13 cellular contexts compared by ENCODE assay signal in the genomic region with DNA sequence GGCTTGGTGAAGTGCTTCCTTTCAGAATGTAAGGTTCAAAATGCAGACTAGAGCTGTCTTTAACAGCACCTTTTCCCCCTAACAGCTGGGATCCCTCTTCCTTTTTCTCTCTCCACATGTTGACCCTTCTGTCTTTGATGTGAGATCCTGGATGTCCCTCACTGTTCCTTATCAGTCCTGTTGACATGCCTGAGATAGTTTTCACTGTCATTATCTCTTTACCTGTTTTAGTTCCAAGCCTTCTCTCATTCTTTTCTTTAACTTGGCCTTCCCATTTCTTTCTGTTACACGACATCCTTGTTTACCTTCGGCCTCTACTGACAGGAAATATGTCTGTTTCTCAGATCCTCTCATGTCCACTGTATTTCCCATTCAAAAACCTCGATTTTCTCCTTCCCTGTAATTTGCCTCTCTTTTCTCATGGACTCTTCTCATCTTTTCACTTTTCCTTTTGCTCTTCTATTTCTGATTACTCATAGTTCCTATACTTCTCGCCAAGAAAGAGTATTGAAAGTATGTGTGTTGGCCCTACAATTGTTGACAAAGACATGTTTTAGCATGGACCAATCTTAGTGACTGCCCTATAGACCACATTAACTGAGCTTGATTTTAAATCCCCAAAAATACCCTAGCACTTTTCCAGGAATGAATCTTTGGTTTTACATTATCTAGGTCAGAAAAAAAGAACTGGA. TPM values are rescaled to one million over a fixed set of nuclear protein-coding genes. Genes with fewer than 3 reads are reported as not detected.
DNase-seq lines count a peak whose midpoint lies in the region; ATAC-seq lines count a peak whose summit lies in the region.
"Had no signal": no experiment of that assay in that cellular context is flagged by ENCODE, and none has a peak within 500 bp of the region (broad histone marks: within the 10 kb centered on the region; RNA-seq: fewer than 3 reads in every experiment).

No MANE protein-coding gene starts in this region.

- H3K9me3 ChIP-seq in iPS-20b (ENCODE audit: insufficient read depth, low read depth, low read length): no peaks in the 10 kb centered on the region
- H3K9me3 ChIP-seq: heart left ventricle had no signal

- no peak for DNase-seq in activated naive CD4-positive, alpha-beta T cell treated with anti-CD3 and anti-CD28 coated beads, Interleukin-2, amount 10 ng/mL, durations not matched to agents 7 days and 5 days
- no peak for DNase-seq in activated naive CD4-positive, alpha-beta T cell (lab: John Stamatoyannopoulos, UW)
- no peak for DNase-seq in activated naive CD8-positive, alpha-beta T cell treated with anti-CD3 and anti-CD28 coated beads, Interleukin-2, amount 10 ng/mL, durations not matched to agents 7 days and 5 days
- DNase-seq in stimulated activated effector memory CD8-positive, alpha-beta T cell treated with anti-CD3 and anti-CD28 coated beads, Interleukin-12 subunit alpha, Interleukin-12 subunit beta, amount 100 ng/mL, for 72 hours (ENCODE audit: low spot score in 2 of 2): no peak
- no peak for DNase-seq in KBM-7
- no peak for DNase-seq in AG08396 (ENCODE audit: low spot score)
- DNase-seq in NCI-H1092 treated with DMSO at 0.1 percent for 48 hours (lab: John Stamatoyannopoulos, UW): no peak
- DNase-seq: heart left ventricle; NCI-H1930; NK-92 treated with Interleukin-12 subunit alpha and Interleukin-12 subunit beta, amount 100 ng/mL, for 24 hours had no signal

- H3K4me1 ChIP-seq in iPS-20b (ENCODE audit: insufficient read depth, low read length): peaks cover 5% of the 10 kb centered on the region

- in situ Hi-C loops in KBM-7 (cut with MboI; ENCODE audit: low pct_unique_long_range_greater_than_20kb, low sequenced_read_pairs): no loop called here

- H3K27me3 Mint-ChIP-seq in activated naive CD4-positive, alpha-beta T cell treated with anti-CD3 and anti-CD28 coated beads, Interleukin-2, amount 10 ng/mL, durations not matched to agents 7 days and 5 days: peaks cover 61% of the 10 kb centered on the region
- H3K27me3 Mint-ChIP-seq in activated naive CD8-positive, alpha-beta T cell treated with anti-CD3 and anti-CD28 coated beads, Interleukin-2, amount 10 ng/mL, durations not matched to agents 7 days and 5 days: peaks cover 46% of the 10 kb centered on the region

- no peaks in the 10 kb centered on the region for H3K36me3 Mint-ChIP-seq in activated naive CD4-positive, alpha-beta T cell treated with anti-CD3 and anti-CD28 coated beads, Interleukin-2, amount 10 ng/mL, durations not matched to agents 7 days and 5 days
- H3K36me3 Mint-ChIP-seq in activated naive CD8-positive, alpha-beta T cell treated with anti-CD3 and anti-CD28 coated beads, Interleukin-2, amount 10 ng/mL, durations not matched to agents 7 days and 5 days: no peaks in the 10 kb centered on the region
- H3K36me3 Mint-ChIP-seq in stimulated activated effector memory CD8-positive, alpha-beta T cell treated with anti-CD3 and anti-CD28 coated beads, Interleukin-12 subunit alpha, Interleukin-12 subunit beta, amount 100 ng/mL, for 72 hours: no peaks in the 10 kb centered on the region

- H3K4me3 ChIP-seq in iPS-20b (ENCODE audit: low read length): peak overlapping the region; percentile 67

- H3K27ac ChIP-seq in iPS-20b (ENCODE audit: low read length): no peak overlapping the region
- H3K27ac ChIP-seq: heart left ventricle had no signal

- peaks cover 12% of the 10 kb centered on the region for H3K4me1 Mint-ChIP-seq in activated naive CD4-positive, alpha-beta T cell treated with anti-CD3 and anti-CD28 coated beads, Interleukin-2, amount 10 ng/mL, durations not matched to agents 7 days and 5 days
- peaks cover 9% of the 10 kb centered on the region for H3K4me1 Mint-ChIP-seq in activated naive CD8-positive, alpha-beta T cell treated with anti-CD3 and anti-CD28 coated beads, Interleukin-2, amount 10 ng/mL, durations not matched to agents 7 days and 5 days
- H3K4me1 Mint-ChIP-seq in stimulated activated effector memory CD8-positive, alpha-beta T cell treated with anti-CD3 and anti-CD28 coated beads, Interleukin-12 subunit alpha, Interleukin-12 subunit beta, amount 100 ng/mL, for 72 hours: peaks cover 9% of the 10 kb centered on the region

- POLR2A ChIA-PET in activated naive CD8-positive, alpha-beta T cell treated with anti-CD3 and anti-CD28 coated beads, Interleukin-2, amount 10 ng/mL, durations not matched to agents 7 days and 5 days (lab: Charles Lee): no interaction called here

- peaks cover 72% of the 10 kb centered on the region for H3K27me3 ChIP-seq in iPS-20b (ENCODE audit: insufficient read depth, low read length)

- no peak for ATAC-seq in activated naive CD8-positive, alpha-beta T cell treated with anti-CD3 and anti-CD28 coated beads, Interleukin-2, amount 10 ng/mL, durations not matched to agents 7 days and 5 days (ENCODE audit: low read depth)
- ATAC-seq in stimulated activated effector memory CD8-positive, alpha-beta T cell treated with anti-CD3 and anti-CD28 coated beads, Interleukin-12 subunit alpha, Interleukin-12 subunit beta, amount 100 ng/mL, for 72 hours: no peak
- ATAC-seq: heart left ventricle had no signal

- CTCF ChIA-PET in activated naive CD4-positive, alpha-beta T cell treated with anti-CD3 and anti-CD28 coated beads, Interleukin-2, amount 10 ng/mL, durations not matched to agents 7 days and 5 days (lab: Charles Lee): no interaction called here

- no peaks in the 10 kb centered on the region for H3K36me3 ChIP-seq in iPS-20b (ENCODE audit: insufficient read depth, low read depth, low read length)
- H3K36me3 ChIP-seq: heart left ventricle had no signal

- no peaks in the 10 kb centered on the region for H3K9me3 Mint-ChIP-seq in activated naive CD4-positive, alpha-beta T cell treated with anti-CD3 and anti-CD28 coated beads, Interleukin-2, amount 10 ng/mL, durations not matched to agents 7 days and 5 days
- H3K9me3 Mint-ChIP-seq in activated naive CD8-positive, alpha-beta T cell treated with anti-CD3 and anti-CD28 coated beads, Interleukin-2, amount 10 ng/mL, durations not matched to agents 7 days and 5 days: no peaks in the 10 kb centered on the region
- H3K9me3 Mint-ChIP-seq in stimulated activated effector memory CD8-positive, alpha-beta T cell treated with anti-CD3 and anti-CD28 coated beads, Interleukin-12 subunit alpha, Interleukin-12 subunit beta, amount 100 ng/mL, for 72 hours: no peaks in the 10 kb centered on the region
- H3K9me3 Mint-ChIP-seq: IgD-negative memory B cell had no signal

- no peak overlapping the region for H3K9ac ChIP-seq in iPS-20b (ENCODE audit: low read depth, low read length)

- H3K27ac Mint-ChIP-seq in activated naive CD4-positive, alpha-beta T cell treated with anti-CD3 and anti-CD28 coated beads, Interleukin-2, amount 10 ng/mL, durations not matched to agents 7 days and 5 days: peak overlapping the region; percentile 0
- no peak overlapping the region for H3K27ac Mint-ChIP-seq in activated naive CD8-positive, alpha-beta T cell treated with anti-CD3 and anti-CD28 coated beads, Interleukin-2, amount 10 ng/mL, durations not matched to agents 7 days and 5 days
- no peak overlapping the region for H3K27ac Mint-ChIP-seq in stimulated activated effector memory CD8-positive, alpha-beta T cell treated with anti-CD3 and anti-CD28 coated beads, Interleukin-12 subunit alpha, Interleukin-12 subunit beta, amount 100 ng/mL, for 72 hours
- H3K27ac Mint-ChIP-seq: IgD-negative memory B cell had no signal

- peak overlapping the region; percentile 61 for H3K4me3 Mint-ChIP-seq in activated naive CD4-positive, alpha-beta T cell treated with anti-CD3 and anti-CD28 coated beads, Interleukin-2, amount 10 ng/mL, durations not matched to agents 7 days and 5 days
- H3K4me3 Mint-ChIP-seq in activated naive CD8-positive, alpha-beta T cell treated with anti-CD3 and anti-CD28 coated beads, Interleukin-2, amount 10 ng/mL, durations not matched to agents 7 days and 5 days: peak overlapping the region; percentile 69
- peak overlapping the region; percentile 51 for H3K4me3 Mint-ChIP-seq in stimulated activated effector memory CD8-positive, alpha-beta T cell treated with anti-CD3 and anti-CD28 coated beads, Interleukin-12 subunit alpha, Interleukin-12 subunit beta, amount 100 ng/mL, for 72 hours

RNA-seq across cellular contexts. Expression of a gene that starts 1.2 kb away (rescaled TPM):
- total RNA-seq in activated naive CD8-positive, alpha-beta T cell treated with anti-CD3 and anti-CD28 coated beads, Interleukin-2, amount 10 ng/mL, durations not matched to agents 7 days and 5 days: under 1 TPM in 1 of 2 experiments, not detected in 1; 0.09 TPM
- total RNA-seq: SK-MEL-5 had no signal

RNA-seq across cellular contexts. Expression of a gene that starts 50.5 kb away (rescaled TPM):
- 10 to 100 TPM; 51.9 to 60.0 TPM for total RNA-seq in activated naive CD8-positive, alpha-beta T cell treated with anti-CD3 and anti-CD28 coated beads, Interleukin-2, amount 10 ng/mL, durations not matched to agents 7 days and 5 days
